In the genomic region with DNA sequence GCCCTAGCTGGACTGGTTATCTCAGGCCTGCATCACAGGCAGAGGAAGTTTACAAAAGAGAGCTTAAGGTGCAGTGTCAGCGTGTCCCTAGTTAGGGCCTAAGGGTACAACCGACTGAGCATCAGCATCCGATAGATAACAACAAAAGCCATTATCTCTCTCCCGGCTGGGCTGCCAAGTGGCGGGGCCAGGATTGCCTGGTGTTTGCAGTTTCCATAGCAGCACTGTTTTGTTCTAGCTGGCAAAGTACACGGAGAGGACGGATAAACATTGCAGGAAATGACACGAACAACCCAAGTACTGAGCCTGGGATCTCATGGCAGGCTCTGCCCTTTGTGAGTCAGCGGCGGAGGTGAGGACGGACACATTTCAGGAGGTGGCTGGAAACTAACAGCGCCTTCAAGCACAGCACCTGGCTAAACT, we compare ENCODE assay signal across 8 cellular contexts.
A peak's percentile ranks its signal among the peaks of the same experiment; 100 is the strongest.
DNase-seq lines count a peak whose midpoint lies in the region; ATAC-seq and TF ChIP-seq lines count a peak whose summit lies in the region.

No MANE protein-coding gene starts in this region.

- H3K9me3 ChIP-seq in IMR-90 (ENCODE audit: control insufficient read depth, insufficient read depth, low read length) (no peaks in the 10 kb centered on the region), SJSA1 (replicated peaks) (no peaks in the 10 kb centered on the region), neural progenitor cell (ENCODE audit: low read depth) (no peaks in the 10 kb centered on the region)

- H3K9ac ChIP-seq in IMR-90 (ENCODE audit: low read depth, low read length), result no peak overlapping the region
- H3K9ac ChIP-seq in neural progenitor cell, result no peak overlapping the region

- no peak overlapping the region for H3K56ac ChIP-seq in IMR-90 (ENCODE audit: extremely low read depth, insufficient read depth, low read length)

- H3K27me3 Mint-ChIP-seq in neural progenitor cell (ENCODE audit: insufficient read depth, low read depth), result peaks cover 6% of the 10 kb centered on the region
- H3K27me3 Mint-ChIP-seq in natural killer cell treated with Interleukin-12 subunit alpha and Interleukin-12 subunit beta and Interleukin-15 and Interleukin-18, amount 100 ng/mL, for 72 hours, result no peaks in the 10 kb centered on the region
- peaks cover 13% of the 10 kb centered on the region for H3K27me3 Mint-ChIP-seq in T-helper 2 cell treated with Interferon-gamma antibody and Interleukin-4, amounts not matched to agents 5 μg/mL and 100 μg/mL, for 36 hours (ENCODE audit: low read depth)

- H3K79me2 ChIP-seq in neural progenitor cell (ENCODE audit: low read depth), result no peaks in the 10 kb centered on the region

- CTCF ChIA-PET in IMR-90 (lab: Yijun Ruan, JAX), result interaction anchor here (1.0 kb wide), 1 partner anchor 27 kb away, joined by 6 read pairs; no protein-coding TSS in a partner anchor

- dilution Hi-C loops in IMR-90 (cut with HindIII; ENCODE audit: low sequenced_read_pairs, unreplicated experiment), result no loop called here

- intact Hi-C loops in IMR-90 (cut with micrococcal nuclease), result loop anchor here (10.0 kb wide), 1 partner anchor 816 kb away; no protein-coding TSS in a partner anchor

- peaks cover 38% of the 10 kb centered on the region for H3K4me1 Mint-ChIP-seq in neural progenitor cell
- no peaks in the 10 kb centered on the region for H3K4me1 Mint-ChIP-seq in natural killer cell treated with Interleukin-12 subunit alpha and Interleukin-12 subunit beta and Interleukin-15 and Interleukin-18, amount 100 ng/mL, for 72 hours (ENCODE audit: low read depth in 2 of 2)
- no peaks in the 10 kb centered on the region for H3K4me1 Mint-ChIP-seq in T-helper 2 cell treated with Interferon-gamma antibody and Interleukin-4, amounts not matched to agents 5 μg/mL and 100 μg/mL, for 36 hours (ENCODE audit: low read depth)

- peak overlapping the region; percentile 67 for H2AFZ ChIP-seq in IMR-90 (replicated peaks; ENCODE audit: low read length, poor library complexity)
- H2AFZ ChIP-seq in neural progenitor cell (replicated peaks), result no peak overlapping the region

- TF ChIP-seq POLR2A in IMR-90 (IDR thresholded peaks at IDR 0.05; ENCODE audit: low read depth, low read length), result no peak

- no peak overlapping the region for H3K4me3 ChIP-seq in IMR-90 (ENCODE audit: insufficient read depth, low read depth, low read length)
- no peak overlapping the region for H3K4me3 ChIP-seq in SJSA1
- no peak overlapping the region for H3K4me3 ChIP-seq in fibroblast of the aortic adventitia (ENCODE audit: low read depth, low read length)
- H3K4me3 ChIP-seq in neural progenitor cell, result no peak overlapping the region

- no peak for TF ChIP-seq RAD21 in IMR-90 (IDR thresholded peaks at IDR 0.05; ENCODE audit: low read length)

- H2BK120ac ChIP-seq in IMR-90 (ENCODE audit: low read depth, low read length), result no peak overlapping the region

- TF ChIP-seq CTCF in IMR-90 (conservative IDR thresholded peaks at IDR 0.05; ENCODE audit: low read depth, low read length) (no peak), fibroblast of the aortic adventitia (IDR thresholded peaks at IDR 0.05; ENCODE audit: insufficient read depth, low read length) (no peak), neural progenitor cell (IDR thresholded peaks at IDR 0.05) (no peak)

- H4K91ac ChIP-seq in IMR-90 (ENCODE audit: insufficient read depth, low read depth, low read length), result no peak overlapping the region

- peaks cover 8% of the 10 kb centered on the region for H3F3A ChIP-seq in neural progenitor cell (ENCODE audit: low read depth)

- peaks cover 3% of the 10 kb centered on the region for H3K27me3 ChIP-seq in IMR-90 (ENCODE audit: control insufficient read depth, insufficient read depth, low read length)
- H3K27me3 ChIP-seq in SJSA1 (replicated peaks), result no peaks in the 10 kb centered on the region
- H3K27me3 ChIP-seq in neural progenitor cell, result peaks cover 70% of the 10 kb centered on the region

- H3K36me3 Mint-ChIP-seq in neural progenitor cell, result no peaks in the 10 kb centered on the region
- H3K36me3 Mint-ChIP-seq in natural killer cell treated with Interleukin-12 subunit alpha and Interleukin-12 subunit beta and Interleukin-15 and Interleukin-18, amount 100 ng/mL, for 72 hours, result no peaks in the 10 kb centered on the region
- H3K36me3 Mint-ChIP-seq in T-helper 2 cell treated with Interferon-gamma antibody and Interleukin-4, amounts not matched to agents 5 μg/mL and 100 μg/mL, for 36 hours (ENCODE audit: low read depth), result no peaks in the 10 kb centered on the region

- no peak overlapping the region for H3K4ac ChIP-seq in IMR-90 (ENCODE audit: low read depth, low read length)

- ATAC-seq in IMR-90 (ENCODE audit: low read depth) (peak; percentile 90), HG03521 (IDR thresholded peaks at IDR 0.05; ENCODE audit: unreplicated experiment) (no peak)
- no peak for ATAC-seq in natural killer cell treated with Interleukin-12 subunit alpha and Interleukin-12 subunit beta and Interleukin-15 and Interleukin-18, amount 100 ng/mL, for 72 hours

- DNase-seq in IMR-90 (peak; percentile 86), SJSA1 (ENCODE audit: low read depth in 1 of 2, low spot score in 2 of 2) (peak; percentile 55), fibroblast of the aortic adventitia (ENCODE audit: low read depth) (peak; percentile 81), neural progenitor cell (ENCODE audit: low spot score) (peak; percentile 92)
- no peak for DNase-seq in natural killer cell treated with Interleukin-12 subunit alpha and Interleukin-12 subunit beta and Interleukin-15 and Interleukin-18, amount 100 ng/mL, for 72 hours (ENCODE audit: low spot score)
- DNase-seq in stimulated activated naive CD4-positive, alpha-beta T cell (lab: John Stamatoyannopoulos, UW), result no peak
- DNase-seq in T-helper 2 cell treated with Interferon-gamma antibody and Interleukin-4, amounts not matched to agents 5 μg/mL and 100 μg/mL, for 36 hours (ENCODE audit: low spot score), result no peak

- H2AK5ac ChIP-seq in IMR-90 (ENCODE audit: low read depth, low read length), result no peak overlapping the region; the same call in 1 of the 2 replicates

- H3K23ac ChIP-seq in IMR-90 (ENCODE audit: low read depth, low read length), result 0 out of 2 replicates have a peak overlapping the region, but pooled peaks have one; percentile 8

- peak overlapping the region; percentile 51 for H2AK9ac ChIP-seq in IMR-90 (replicated peaks; ENCODE audit: low read depth, low read length, poor library complexity)

- no peak overlapping the region for H2BK5ac ChIP-seq in IMR-90 (ENCODE audit: low read depth, low read length, poor library complexity, severe bottlenecking)

- in situ Hi-C loops in IMR-90 (cut with MboI; ENCODE audit: low sequenced_read_pairs), result no loop called here

- H3K27ac Mint-ChIP-seq in neural progenitor cell, result peak overlapping the region; percentile 98
- no peak overlapping the region for H3K27ac Mint-ChIP-seq in natural killer cell treated with Interleukin-12 subunit alpha and Interleukin-12 subunit beta and Interleukin-15 and Interleukin-18, amount 100 ng/mL, for 72 hours
- H3K27ac Mint-ChIP-seq in T-helper 2 cell treated with Interferon-gamma antibody and Interleukin-4, amounts not matched to agents 5 μg/mL and 100 μg/mL, for 36 hours, result no peak overlapping the region

- H3K18ac ChIP-seq in IMR-90 (ENCODE audit: low read depth, low read length), result no peak overlapping the region

- H4K20me1 ChIP-seq in IMR-90 (ENCODE audit: insufficient read depth, low read length) (no peaks in the 10 kb centered on the region), neural progenitor cell (ENCODE audit: low read depth) (no peaks in the 10 kb centered on the region)

- H3K36me3 ChIP-seq in IMR-90 (ENCODE audit: control insufficient read depth, insufficient read depth, low read length) (no peaks in the 10 kb centered on the region), SJSA1 (no peaks in the 10 kb centered on the region), neural progenitor cell (no peaks in the 10 kb centered on the region)

- 4% methylated on average over 7 of the region's 12 CpGs; no CpG with 5 or more reads in 1 of the 2 experiments for WGBS in IMR-90 (ENCODE audit: extremely low coverage in 2 of 2, insufficient read length in 1 of 2), 2 experiments

- peak overlapping the region; percentile 5; the same call in 1 of the 2 replicates for H2BK20ac ChIP-seq in IMR-90 (ENCODE audit: low read depth, low read length)

- peak overlapping the region; percentile 64 for H3K4me3 Mint-ChIP-seq in neural progenitor cell
- no peak overlapping the region for H3K4me3 Mint-ChIP-seq in natural killer cell treated with Interleukin-12 subunit alpha and Interleukin-12 subunit beta and Interleukin-15 and Interleukin-18, amount 100 ng/mL, for 72 hours
- no peak overlapping the region for H3K4me3 Mint-ChIP-seq in T-helper 2 cell treated with Interferon-gamma antibody and Interleukin-4, amounts not matched to agents 5 μg/mL and 100 μg/mL, for 36 hours

- H3K9me3 Mint-ChIP-seq in neural progenitor cell, result no peaks in the 10 kb centered on the region
- H3K9me3 Mint-ChIP-seq in natural killer cell treated with Interleukin-12 subunit alpha and Interleukin-12 subunit beta and Interleukin-15 and Interleukin-18, amount 100 ng/mL, for 72 hours, result no peaks in the 10 kb centered on the region
- H3K9me3 Mint-ChIP-seq in T-helper 2 cell treated with Interferon-gamma antibody and Interleukin-4, amounts not matched to agents 5 μg/mL and 100 μg/mL, for 36 hours, result no peaks in the 10 kb centered on the region

- H2BK15ac ChIP-seq in IMR-90 (ENCODE audit: low read depth, low read length), result no peak overlapping the region

- BruUV-seq in IMR-90 (replicated peaks; lab: Mats Ljungman, UMichigan), result no TSS peak

- POLR2A ChIA-PET in IMR-90 (lab: Charles Lee; ENCODE audit: unreplicated experiment), result no interaction called here

- H3K9me1 ChIP-seq in IMR-90 (ENCODE audit: insufficient read depth, low read length), result no peaks in the 10 kb centered on the region

- H4K5ac ChIP-seq in IMR-90 (ENCODE audit: low read depth, low read length), result no peak overlapping the region

- H3K27ac ChIP-seq in IMR-90 (ENCODE audit: insufficient read depth, low read length) (no peak overlapping the region), SJSA1 (0 out of 2 replicates have a peak overlapping the region, but pooled peaks have one; percentile 20), neural progenitor cell (no peak overlapping the region)

- H3K4me2 ChIP-seq in IMR-90 (ENCODE audit: low read depth, low read length), result peak overlapping the region; percentile 11
- peak overlapping the region; percentile 47 for H3K4me2 ChIP-seq in neural progenitor cell

- no peaks in the 10 kb centered on the region for H3K79me1 ChIP-seq in IMR-90 (ENCODE audit: low read depth in 1 of 2, low read length in 2 of 2)

- H3K14ac ChIP-seq in IMR-90 (replicated peaks; ENCODE audit: low read depth, low read length), result no peak overlapping the region

- peaks cover 6% of the 10 kb centered on the region; the same call in 1 of the 2 replicates for H3K4me1 ChIP-seq in IMR-90 (ENCODE audit: control insufficient read depth, insufficient read depth, low read length)
- H3K4me1 ChIP-seq in SJSA1 (replicated peaks), result peaks cover 9% of the 10 kb centered on the region
- H3K4me1 ChIP-seq in neural progenitor cell, result peaks cover 15% of the 10 kb centered on the region

- H4K8ac ChIP-seq in IMR-90 (ENCODE audit: low read depth in 2 of 2, low read length in 2 of 2), result no peak overlapping the region

TF ChIP-seq in IMR-90, 13 proteins besides CTCF, POLR2A, EP300 and RAD21 (continues in another document):
- TF ChIP-seq NFE2L2 (IDR thresholded peaks at IDR 0.05; ENCODE audit: low read depth, low read length), result no peak
- TF ChIP-seq RCOR1 (IDR thresholded peaks at IDR 0.05; ENCODE audit: insufficient replicate concordance, low read length), result no peak

Comparison
In these comparisons a context has a peak if more than half of its experiments do, and no peak if none do; other contexts are left out.
1. DNase-seq: peak in IMR-90 (single experiment), SJSA1 (2 of 2), fibroblast of the aortic adventitia (single experiment) and neural progenitor cell (single experiment); none in natural killer cell treated with Interleukin-12 subunit alpha and Interleukin-12 subunit beta and Interleukin-15 and Interleukin-18, amount 100 ng/mL, for 72 hours (single experiment), stimulated activated naive CD4-positive, alpha-beta T cell (0 of 6) and T-helper 2 cell treated with Interferon-gamma antibody and Interleukin-4, amounts not matched to agents 5 μg/mL and 100 μg/mL, for 36 hours (single experiment).